25 cellular contexts compared by ENCODE assay signal in genomic region chr2:230384986-230385385, GRCh38. TPM values are rescaled to one million over a fixed set of nuclear protein-coding genes. Genes with fewer than 3 reads are reported as not detected.
"Had no signal": no experiment of that assay in that cellular context is flagged by ENCODE, and none has a peak within 500 bp of the region (broad histone marks: within the 10 kb centered on the region; RNA-seq: fewer than 3 reads in every experiment).

No MANE protein-coding gene starts in this region.

- H3K27me3 ChIP-seq: heart right ventricle, hepatocyte, ovary, right atrium auricular region, stomach, testis, thyroid gland, transverse colon, upper lobe of left lung had no signal

- H3K36me3 ChIP-seq: ovary, thyroid gland had no signal

- H3K4me3 Mint-ChIP-seq: mesothelial cell of epicardium; naive thymus-derived CD4-positive, alpha-beta T cell; natural killer cell treated with Interleukin-12 subunit alpha and Interleukin-12 subunit beta and Interleukin-15 and Interleukin-18, amount 100 ng/mL, for 72 hours; stimulated activated naive B cell treated with anti-CD40 and anti-IgM and Interleukin-4, amounts not matched to agents 10 μg/mL and 1 μg/mL and 100 μg/mL, for 72 hours had no signal

- H3K9me3 Mint-ChIP-seq: mesothelial cell of epicardium; natural killer cell treated with Interleukin-12 subunit alpha and Interleukin-12 subunit beta and Interleukin-15 and Interleukin-18, amount 100 ng/mL, for 72 hours; stimulated activated naive B cell treated with anti-CD40 and anti-IgM and Interleukin-4, amounts not matched to agents 10 μg/mL and 1 μg/mL and 100 μg/mL, for 72 hours had no signal

- H3K4me3 ChIP-seq: heart right ventricle, hepatocyte, lung, ovary, right atrium auricular region, skin epidermis, stomach, testis, thyroid gland, transverse colon, upper lobe of left lung had no signal

- H3K36me3 Mint-ChIP-seq: mesothelial cell of epicardium had no signal

- H3K9me3 ChIP-seq: heart right ventricle, ovary, right atrium auricular region, stomach, testis, thyroid gland, transverse colon, upper lobe of left lung had no signal

- H3K4me1 ChIP-seq: right atrium auricular region, stomach, testis, thyroid gland, transverse colon, upper lobe of left lung had no signal

- H3K27me3 Mint-ChIP-seq: naive thymus-derived CD4-positive, alpha-beta T cell; natural killer cell treated with Interleukin-12 subunit alpha and Interleukin-12 subunit beta and Interleukin-15 and Interleukin-18, amount 100 ng/mL, for 72 hours; progenitor cell of endocrine pancreas; stimulated activated naive B cell treated with anti-CD40 and anti-IgM and Interleukin-4, amounts not matched to agents 10 μg/mL and 1 μg/mL and 100 μg/mL, for 72 hours had no signal

- ATAC-seq: left lobe of liver; naive thymus-derived CD4-positive, alpha-beta T cell; natural killer cell treated with Interleukin-12 subunit alpha and Interleukin-12 subunit beta and Interleukin-15 and Interleukin-18, amount 100 ng/mL, for 72 hours; sciatic nerve; stimulated activated naive B cell treated with anti-CD40 and anti-IgM and Interleukin-4, amounts not matched to agents 10 μg/mL and 1 μg/mL and 100 μg/mL, for 72 hours; stimulated activated naive CD8-positive, alpha-beta T cell treated with anti-CD3 and anti-CD28 coated beads, Interleukin-15, Interleukin-2, amounts not matched to agents 100 U/mL and 50 U/mL, for 24 hours had no signal

- H3K27ac Mint-ChIP-seq: mesothelial cell of epicardium, progenitor cell of endocrine pancreas had no signal

- H3K27ac ChIP-seq: heart right ventricle, hepatocyte, ovary, right atrium auricular region, skin epidermis, stomach, testis, thyroid gland, transverse colon, upper lobe of left lung had no signal

- H3K4me1 Mint-ChIP-seq: mesothelial cell of epicardium had no signal

- DNase-seq: heart right ventricle; islet precursor cell; naive thymus-derived CD4-positive, alpha-beta T cell; ovary; stimulated activated CD4-positive, alpha-beta T cell treated with anti-CD3 and anti-CD28 coated beads, Interleukin-12 subunit alpha, Interleukin-12 subunit beta, amount 100 ng/mL, for 4 hours; stimulated activated CD4-positive, alpha-beta T cell treated with anti-CD3 and anti-CD28 coated beads, Interleukin-15, amount 100 ng/mL, for 24 hours; stimulated activated CD4-positive, alpha-beta T cell treated with anti-CD3 and anti-CD28 coated beads, Interleukin-2, amount 100 ng/mL, for 24 hours; stimulated activated CD4-positive, alpha-beta T cell treated with anti-CD3 and anti-CD28 coated beads, Interleukin-4, amount 100 ng/mL, for 1 hour; stimulated activated naive B cell treated with anti-CD40 and anti-IgM and Interleukin-4, amounts not matched to agents 10 μg/mL and 1 μg/mL and 100 μg/mL, for 72 hours; stimulated activated naive CD8-positive, alpha-beta T cell treated with anti-CD3 and anti-CD28 coated beads, Interleukin-15, Interleukin-2, amounts not matched to agents 100 U/mL and 50 U/mL, for 24 hours; stomach; testis; thyroid gland; transverse colon; upper lobe of left lung had no signal

RNA-seq across cellular contexts. Expression of gene SP100, which starts 31.0 kb away (rescaled TPM):
- polyA plus RNA-seq: neural cell had no signal

RNA-seq across cellular contexts. Expression of gene SP140L, which starts 58.0 kb away (rescaled TPM):
- polyA plus RNA-seq: neural cell had no signal
